In genomic region chr10:47914052-47914451, GRCh38 we compare ENCODE assay signal across 16 cellular contexts. TPM values are rescaled to one million over a fixed set of nuclear protein-coding genes. Genes with fewer than 3 reads are reported as not detected.
"Had no signal": no experiment of that assay in that cellular context is flagged by ENCODE, and none has a peak within 500 bp of the region (broad histone marks: within the 10 kb centered on the region; RNA-seq: fewer than 3 reads in every experiment).

No MANE protein-coding gene starts in this region.

RNA-seq across cellular contexts. Expression of gene NPY4R2, which starts 4.4 kb away (rescaled TPM):
- total RNA-seq: activated naive CD4-positive, alpha-beta T cell treated with anti-CD3 and anti-CD28 coated beads for 36 hours; activated naive CD4-positive, alpha-beta T cell treated with anti-CD3 and anti-CD28 coated beads, Interleukin-2, amount 50 U/mL, for 72 hours; activated naive CD8-positive, alpha-beta T cell treated with anti-CD3 and anti-CD28 coated beads for 36 hours; activated naive CD8-positive, alpha-beta T cell treated with anti-CD3 and anti-CD28 coated beads, Interleukin-2, amount 10 ng/mL, durations not matched to agents 7 days and 5 days; activated T-cell treated with anti-CD3 and anti-CD28 coated beads, Interleukin-2, amount 50 U/mL, for 4 hours; activated T-cell treated with anti-CD3 and anti-CD28 coated beads, Interleukin-2, amount 50 U/mL, for 72 hours; activated T-helper 1 cell treated with anti-CD3 and anti-CD28 coated beads, Interleukin-12 subunit alpha, Interleukin-12 subunit beta, Interleukin-2, Interleukin-4 antibody, amounts not matched to agents 30 ng/mL and 10 ng/mL and 1 ng/mL, durations not matched to agents 14 hours and 24 hours and 36 hours; activated T-helper 17 cell treated with anti-CD3 and anti-CD28 coated beads, Interleukin-2, amount 50 U/mL, for 72 hours; activated T-helper 2 cell treated with anti-CD3 and anti-CD28 coated beads, Interferon-gamma antibody, Interleukin-2, Interleukin-4, amounts not matched to agents 10 μg/mL and 5 μg/mL and 100 μg/mL, durations not matched to agents 14 hours and 24 hours and 36 hours; aorta; ascending aorta; astrocyte; body of pancreas; breast epithelium; bronchial epithelial cell; cardiac septum had no signal
